1 cellular context compared by ENCODE assay signal in the genomic region with DNA sequence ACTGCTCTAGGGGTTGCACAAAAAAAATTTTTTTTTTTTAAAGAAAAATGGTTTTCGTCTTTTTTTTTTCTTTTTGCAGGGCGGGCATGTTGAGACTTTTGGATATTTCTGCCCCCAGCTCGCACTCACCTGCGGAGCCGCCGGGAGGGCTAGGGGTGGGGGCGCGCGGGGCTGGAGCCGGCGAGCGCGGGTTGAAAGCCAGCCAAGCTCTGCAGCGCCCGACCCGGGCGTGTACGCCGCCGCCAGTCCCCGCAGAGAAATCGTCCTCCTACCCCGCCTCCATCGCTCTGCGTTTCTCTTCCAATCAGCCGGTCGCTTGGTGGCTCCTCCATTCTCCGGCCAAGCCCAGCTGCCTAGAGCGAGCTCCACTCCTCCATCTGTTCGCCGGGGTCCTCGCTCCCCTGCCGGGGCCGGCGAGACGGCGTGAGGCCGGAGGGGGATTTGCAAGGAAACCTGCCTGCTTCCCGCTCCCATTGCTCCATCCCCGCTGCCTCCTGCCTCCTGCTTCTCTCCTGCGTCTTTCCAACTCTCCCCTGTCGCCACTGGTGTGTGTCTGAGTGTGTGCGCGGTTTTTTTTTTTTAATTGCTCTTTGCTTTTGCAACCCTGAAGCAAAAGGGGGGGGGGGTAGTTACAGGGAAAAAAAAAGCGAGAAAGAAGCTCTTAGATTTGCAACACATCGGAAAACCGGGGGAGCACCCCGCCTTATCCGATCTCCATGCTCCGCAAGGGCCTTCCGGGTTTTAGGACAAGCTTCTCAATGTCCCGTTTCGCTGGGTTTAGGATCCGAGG.
TF ChIP-seq lines count a peak whose summit lies in the region.

No MANE protein-coding gene starts in this region.

TF ChIP-seq in HepG2, 621 proteins besides CTCF, POLR2A, EP300 and RAD21 (continues in another document):
- TF ChIP-seq, protein P1, sequence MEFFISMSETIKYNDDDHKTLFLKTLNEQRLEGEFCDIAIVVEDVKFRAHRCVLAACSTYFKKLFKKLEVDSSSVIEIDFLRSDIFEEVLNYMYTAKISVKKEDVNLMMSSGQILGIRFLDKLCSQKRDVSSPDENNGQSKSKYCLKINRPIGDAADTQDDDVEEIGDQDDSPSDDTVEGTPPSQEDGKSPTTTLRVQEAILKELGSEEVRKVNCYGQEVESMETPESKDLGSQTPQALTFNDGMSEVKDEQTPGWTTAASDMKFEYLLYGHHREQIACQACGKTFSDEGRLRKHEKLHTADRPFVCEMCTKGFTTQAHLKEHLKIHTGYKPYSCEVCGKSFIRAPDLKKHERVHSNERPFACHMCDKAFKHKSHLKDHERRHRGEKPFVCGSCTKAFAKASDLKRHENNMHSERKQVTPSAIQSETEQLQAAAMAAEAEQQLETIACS (CRISPR knock-in tag; IDR thresholded peaks at IDR 0.05) = no peak
- no peak for TF ChIP-seq HNF4G (IDR thresholded peaks at IDR 0.05; ENCODE audit: borderline replicate concordance, low read depth, low read length)
- TF ChIP-seq HNF4G (CRISPR knock-in tag; IDR thresholded peaks at IDR 0.05; ENCODE audit: borderline replicate concordance, low read depth) = no peak
- TF ChIP-seq RFX1 (IDR thresholded peaks at IDR 0.05) = no peak
- TF ChIP-seq SKI (IDR thresholded peaks at IDR 0.05; ENCODE audit: partially characterized antibody) = no peak
- no peak for TF ChIP-seq LCORL (IDR thresholded peaks at IDR 0.05)
- TF ChIP-seq LCORL (CRISPR knock-in tag; IDR thresholded peaks at IDR 0.05) = no peak; the same call in 1 of the 2 replicates
- TF ChIP-seq, protein P2, sequence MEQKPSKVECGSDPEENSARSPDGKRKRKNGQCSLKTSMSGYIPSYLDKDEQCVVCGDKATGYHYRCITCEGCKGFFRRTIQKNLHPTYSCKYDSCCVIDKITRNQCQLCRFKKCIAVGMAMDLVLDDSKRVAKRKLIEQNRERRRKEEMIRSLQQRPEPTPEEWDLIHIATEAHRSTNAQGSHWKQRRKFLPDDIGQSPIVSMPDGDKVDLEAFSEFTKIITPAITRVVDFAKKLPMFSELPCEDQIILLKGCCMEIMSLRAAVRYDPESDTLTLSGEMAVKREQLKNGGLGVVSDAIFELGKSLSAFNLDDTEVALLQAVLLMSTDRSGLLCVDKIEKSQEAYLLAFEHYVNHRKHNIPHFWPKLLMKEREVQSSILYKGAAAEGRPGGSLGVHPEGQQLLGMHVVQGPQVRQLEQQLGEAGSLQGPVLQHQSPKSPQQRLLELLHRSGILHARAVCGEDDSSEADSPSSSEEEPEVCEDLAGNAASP (CRISPR knock-in tag; IDR thresholded peaks at IDR 0.05; ENCODE audit: borderline replicate concordance) = 0 out of 2 replicates have a peak, but pooled peaks have one; percentile 38
- TF ChIP-seq ZNF496 (CRISPR knock-in tag; IDR thresholded peaks at IDR 0.05; ENCODE audit: insufficient replicate concordance) = no peak
- TF ChIP-seq CEBPG (CRISPR knock-in tag; IDR thresholded peaks at IDR 0.05) = no peak
- TF ChIP-seq, protein P3, sequence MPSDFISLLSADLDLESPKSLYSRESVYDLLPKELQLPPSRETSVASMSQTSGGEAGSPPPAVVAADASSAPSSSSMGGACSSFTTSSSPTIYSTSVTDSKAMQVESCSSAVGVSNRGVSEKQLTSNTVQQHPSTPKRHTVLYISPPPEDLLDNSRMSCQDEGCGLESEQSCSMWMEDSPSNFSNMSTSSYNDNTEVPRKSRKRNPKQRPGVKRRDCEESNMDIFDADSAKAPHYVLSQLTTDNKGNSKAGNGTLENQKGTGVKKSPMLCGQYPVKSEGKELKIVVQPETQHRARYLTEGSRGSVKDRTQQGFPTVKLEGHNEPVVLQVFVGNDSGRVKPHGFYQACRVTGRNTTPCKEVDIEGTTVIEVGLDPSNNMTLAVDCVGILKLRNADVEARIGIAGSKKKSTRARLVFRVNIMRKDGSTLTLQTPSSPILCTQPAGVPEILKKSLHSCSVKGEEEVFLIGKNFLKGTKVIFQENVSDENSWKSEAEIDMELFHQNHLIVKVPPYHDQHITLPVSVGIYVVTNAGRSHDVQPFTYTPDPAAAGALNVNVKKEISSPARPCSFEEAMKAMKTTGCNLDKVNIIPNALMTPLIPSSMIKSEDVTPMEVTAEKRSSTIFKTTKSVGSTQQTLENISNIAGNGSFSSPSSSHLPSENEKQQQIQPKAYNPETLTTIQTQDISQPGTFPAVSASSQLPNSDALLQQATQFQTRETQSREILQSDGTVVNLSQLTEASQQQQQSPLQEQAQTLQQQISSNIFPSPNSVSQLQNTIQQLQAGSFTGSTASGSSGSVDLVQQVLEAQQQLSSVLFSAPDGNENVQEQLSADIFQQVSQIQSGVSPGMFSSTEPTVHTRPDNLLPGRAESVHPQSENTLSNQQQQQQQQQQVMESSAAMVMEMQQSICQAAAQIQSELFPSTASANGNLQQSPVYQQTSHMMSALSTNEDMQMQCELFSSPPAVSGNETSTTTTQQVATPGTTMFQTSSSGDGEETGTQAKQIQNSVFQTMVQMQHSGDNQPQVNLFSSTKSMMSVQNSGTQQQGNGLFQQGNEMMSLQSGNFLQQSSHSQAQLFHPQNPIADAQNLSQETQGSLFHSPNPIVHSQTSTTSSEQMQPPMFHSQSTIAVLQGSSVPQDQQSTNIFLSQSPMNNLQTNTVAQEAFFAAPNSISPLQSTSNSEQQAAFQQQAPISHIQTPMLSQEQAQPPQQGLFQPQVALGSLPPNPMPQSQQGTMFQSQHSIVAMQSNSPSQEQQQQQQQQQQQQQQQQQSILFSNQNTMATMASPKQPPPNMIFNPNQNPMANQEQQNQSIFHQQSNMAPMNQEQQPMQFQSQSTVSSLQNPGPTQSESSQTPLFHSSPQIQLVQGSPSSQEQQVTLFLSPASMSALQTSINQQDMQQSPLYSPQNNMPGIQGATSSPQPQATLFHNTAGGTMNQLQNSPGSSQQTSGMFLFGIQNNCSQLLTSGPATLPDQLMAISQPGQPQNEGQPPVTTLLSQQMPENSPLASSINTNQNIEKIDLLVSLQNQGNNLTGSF (CRISPR knock-in tag; IDR thresholded peaks at IDR 0.05) = no peak
- TF ChIP-seq, protein P4, sequence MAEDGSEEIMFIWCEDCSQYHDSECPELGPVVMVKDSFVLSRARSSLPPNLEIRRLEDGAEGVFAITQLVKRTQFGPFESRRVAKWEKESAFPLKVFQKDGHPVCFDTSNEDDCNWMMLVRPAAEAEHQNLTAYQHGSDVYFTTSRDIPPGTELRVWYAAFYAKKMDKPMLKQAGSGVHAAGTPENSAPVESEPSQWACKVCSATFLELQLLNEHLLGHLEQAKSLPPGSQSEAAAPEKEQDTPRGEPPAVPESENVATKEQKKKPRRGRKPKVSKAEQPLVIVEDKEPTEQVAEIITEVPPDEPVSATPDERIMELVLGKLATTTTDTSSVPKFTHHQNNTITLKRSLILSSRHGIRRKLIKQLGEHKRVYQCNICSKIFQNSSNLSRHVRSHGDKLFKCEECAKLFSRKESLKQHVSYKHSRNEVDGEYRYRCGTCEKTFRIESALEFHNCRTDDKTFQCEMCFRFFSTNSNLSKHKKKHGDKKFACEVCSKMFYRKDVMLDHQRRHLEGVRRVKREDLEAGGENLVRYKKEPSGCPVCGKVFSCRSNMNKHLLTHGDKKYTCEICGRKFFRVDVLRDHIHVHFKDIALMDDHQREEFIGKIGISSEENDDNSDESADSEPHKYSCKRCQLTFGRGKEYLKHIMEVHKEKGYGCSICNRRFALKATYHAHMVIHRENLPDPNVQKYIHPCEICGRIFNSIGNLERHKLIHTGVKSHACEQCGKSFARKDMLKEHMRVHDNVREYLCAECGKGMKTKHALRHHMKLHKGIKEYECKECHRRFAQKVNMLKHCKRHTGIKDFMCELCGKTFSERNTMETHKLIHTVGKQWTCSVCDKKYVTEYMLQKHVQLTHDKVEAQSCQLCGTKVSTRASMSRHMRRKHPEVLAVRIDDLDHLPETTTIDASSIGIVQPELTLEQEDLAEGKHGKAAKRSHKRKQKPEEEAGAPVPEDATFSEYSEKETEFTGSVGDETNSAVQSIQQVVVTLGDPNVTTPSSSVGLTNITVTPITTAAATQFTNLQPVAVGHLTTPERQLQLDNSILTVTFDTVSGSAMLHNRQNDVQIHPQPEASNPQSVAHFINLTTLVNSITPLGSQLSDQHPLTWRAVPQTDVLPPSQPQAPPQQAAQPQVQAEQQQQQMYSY (CRISPR knock-in tag; IDR thresholded peaks at IDR 0.05) = peak; percentile 77
- TF ChIP-seq SP2 (CRISPR knock-in tag; IDR thresholded peaks at IDR 0.05) = no peak
- no peak for TF ChIP-seq ZNF782 (CRISPR knock-in tag; IDR thresholded peaks at IDR 0.05; ENCODE audit: borderline replicate concordance)
- TF ChIP-seq ZNF792 (CRISPR knock-in tag; IDR thresholded peaks at IDR 0.05) = peak; percentile 44; the same call in 1 of the 2 replicates
- no peak; the same call in 1 of the 2 replicates for TF ChIP-seq MIER3 (CRISPR knock-in tag; IDR thresholded peaks at IDR 0.05; ENCODE audit: borderline replicate concordance)
- TF ChIP-seq, protein P5, sequence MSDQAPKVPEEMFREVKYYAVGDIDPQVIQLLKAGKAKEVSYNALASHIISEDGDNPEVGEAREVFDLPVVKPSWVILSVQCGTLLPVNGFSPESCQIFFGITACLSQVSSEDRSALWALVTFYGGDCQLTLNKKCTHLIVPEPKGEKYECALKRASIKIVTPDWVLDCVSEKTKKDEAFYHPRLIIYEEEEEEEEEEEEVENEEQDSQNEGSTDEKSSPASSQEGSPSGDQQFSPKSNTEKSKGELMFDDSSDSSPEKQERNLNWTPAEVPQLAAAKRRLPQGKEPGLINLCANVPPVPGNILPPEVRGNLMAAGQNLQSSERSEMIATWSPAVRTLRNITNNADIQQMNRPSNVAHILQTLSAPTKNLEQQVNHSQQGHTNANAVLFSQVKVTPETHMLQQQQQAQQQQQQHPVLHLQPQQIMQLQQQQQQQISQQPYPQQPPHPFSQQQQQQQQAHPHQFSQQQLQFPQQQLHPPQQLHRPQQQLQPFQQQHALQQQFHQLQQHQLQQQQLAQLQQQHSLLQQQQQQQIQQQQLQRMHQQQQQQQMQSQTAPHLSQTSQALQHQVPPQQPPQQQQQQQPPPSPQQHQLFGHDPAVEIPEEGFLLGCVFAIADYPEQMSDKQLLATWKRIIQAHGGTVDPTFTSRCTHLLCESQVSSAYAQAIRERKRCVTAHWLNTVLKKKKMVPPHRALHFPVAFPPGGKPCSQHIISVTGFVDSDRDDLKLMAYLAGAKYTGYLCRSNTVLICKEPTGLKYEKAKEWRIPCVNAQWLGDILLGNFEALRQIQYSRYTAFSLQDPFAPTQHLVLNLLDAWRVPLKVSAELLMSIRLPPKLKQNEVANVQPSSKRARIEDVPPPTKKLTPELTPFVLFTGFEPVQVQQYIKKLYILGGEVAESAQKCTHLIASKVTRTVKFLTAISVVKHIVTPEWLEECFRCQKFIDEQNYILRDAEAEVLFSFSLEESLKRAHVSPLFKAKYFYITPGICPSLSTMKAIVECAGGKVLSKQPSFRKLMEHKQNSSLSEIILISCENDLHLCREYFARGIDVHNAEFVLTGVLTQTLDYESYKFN (CRISPR knock-in tag; conservative IDR thresholded peaks at IDR 0.05) = no peak
- no peak for TF ChIP-seq ARID2 (CRISPR knock-in tag; IDR thresholded peaks at IDR 0.05; ENCODE audit: borderline replicate concordance)
- TF ChIP-seq GATAD2A (CRISPR knock-in tag; IDR thresholded peaks at IDR 0.05) = no peak
- no peak for TF ChIP-seq ZNF644 (CRISPR knock-in tag; IDR thresholded peaks at IDR 0.05; ENCODE audit: low read depth)
- TF ChIP-seq MXI1 (IDR thresholded peaks at IDR 0.05; ENCODE audit: borderline replicate concordance, low read depth, low read length) = peak; percentile 31; the same call in 1 of the 3 replicates
- peak; percentile 43; the same call in 1 of the 2 replicates for TF ChIP-seq NFYB (CRISPR knock-in tag; IDR thresholded peaks at IDR 0.05)
- no peak for TF ChIP-seq SOX13 (IDR thresholded peaks at IDR 0.05)
- peak in 1 of 2 experiments; percentile 41; a peak in 1 of 4 replicates for TF ChIP-seq SOX13 (CRISPR knock-in tag; conservative IDR thresholded peaks at IDR 0.05 in 1 of 2, IDR thresholded peaks at IDR 0.05 in 1 of 2)
- no peak for TF ChIP-seq ZNF383 (CRISPR knock-in tag; IDR thresholded peaks at IDR 0.05; ENCODE audit: borderline replicate concordance)
- TF ChIP-seq ZSCAN25 (CRISPR knock-in tag; IDR thresholded peaks at IDR 0.05) = peak; percentile 92
- peak; percentile 90 for TF ChIP-seq KDM2A (CRISPR knock-in tag; IDR thresholded peaks at IDR 0.05; ENCODE audit: borderline replicate concordance, low read depth)
- peak; percentile 34 for TF ChIP-seq RBM22 (optimal IDR thresholded peaks at IDR 0.05; ENCODE audit: low read length)
- no peak for TF ChIP-seq FLYWCH1 (CRISPR knock-in tag; IDR thresholded peaks at IDR 0.05)
- TF ChIP-seq ZNF776 (CRISPR knock-in tag; IDR thresholded peaks at IDR 0.05) = peak; percentile 46; the same call in 1 of the 2 replicates
- TF ChIP-seq, protein P6, sequence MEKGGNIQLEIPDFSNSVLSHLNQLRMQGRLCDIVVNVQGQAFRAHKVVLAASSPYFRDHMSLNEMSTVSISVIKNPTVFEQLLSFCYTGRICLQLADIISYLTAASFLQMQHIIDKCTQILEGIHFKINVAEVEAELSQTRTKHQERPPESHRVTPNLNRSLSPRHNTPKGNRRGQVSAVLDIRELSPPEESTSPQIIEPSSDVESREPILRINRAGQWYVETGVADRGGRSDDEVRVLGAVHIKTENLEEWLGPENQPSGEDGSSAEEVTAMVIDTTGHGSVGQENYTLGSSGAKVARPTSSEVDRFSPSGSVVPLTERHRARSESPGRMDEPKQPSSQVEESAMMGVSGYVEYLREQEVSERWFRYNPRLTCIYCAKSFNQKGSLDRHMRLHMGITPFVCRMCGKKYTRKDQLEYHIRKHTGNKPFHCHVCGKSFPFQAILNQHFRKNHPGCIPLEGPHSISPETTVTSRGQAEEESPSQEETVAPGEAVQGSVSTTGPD (CRISPR knock-in tag; IDR thresholded peaks at IDR 0.05) = no peak
- TF ChIP-seq, protein P7, sequence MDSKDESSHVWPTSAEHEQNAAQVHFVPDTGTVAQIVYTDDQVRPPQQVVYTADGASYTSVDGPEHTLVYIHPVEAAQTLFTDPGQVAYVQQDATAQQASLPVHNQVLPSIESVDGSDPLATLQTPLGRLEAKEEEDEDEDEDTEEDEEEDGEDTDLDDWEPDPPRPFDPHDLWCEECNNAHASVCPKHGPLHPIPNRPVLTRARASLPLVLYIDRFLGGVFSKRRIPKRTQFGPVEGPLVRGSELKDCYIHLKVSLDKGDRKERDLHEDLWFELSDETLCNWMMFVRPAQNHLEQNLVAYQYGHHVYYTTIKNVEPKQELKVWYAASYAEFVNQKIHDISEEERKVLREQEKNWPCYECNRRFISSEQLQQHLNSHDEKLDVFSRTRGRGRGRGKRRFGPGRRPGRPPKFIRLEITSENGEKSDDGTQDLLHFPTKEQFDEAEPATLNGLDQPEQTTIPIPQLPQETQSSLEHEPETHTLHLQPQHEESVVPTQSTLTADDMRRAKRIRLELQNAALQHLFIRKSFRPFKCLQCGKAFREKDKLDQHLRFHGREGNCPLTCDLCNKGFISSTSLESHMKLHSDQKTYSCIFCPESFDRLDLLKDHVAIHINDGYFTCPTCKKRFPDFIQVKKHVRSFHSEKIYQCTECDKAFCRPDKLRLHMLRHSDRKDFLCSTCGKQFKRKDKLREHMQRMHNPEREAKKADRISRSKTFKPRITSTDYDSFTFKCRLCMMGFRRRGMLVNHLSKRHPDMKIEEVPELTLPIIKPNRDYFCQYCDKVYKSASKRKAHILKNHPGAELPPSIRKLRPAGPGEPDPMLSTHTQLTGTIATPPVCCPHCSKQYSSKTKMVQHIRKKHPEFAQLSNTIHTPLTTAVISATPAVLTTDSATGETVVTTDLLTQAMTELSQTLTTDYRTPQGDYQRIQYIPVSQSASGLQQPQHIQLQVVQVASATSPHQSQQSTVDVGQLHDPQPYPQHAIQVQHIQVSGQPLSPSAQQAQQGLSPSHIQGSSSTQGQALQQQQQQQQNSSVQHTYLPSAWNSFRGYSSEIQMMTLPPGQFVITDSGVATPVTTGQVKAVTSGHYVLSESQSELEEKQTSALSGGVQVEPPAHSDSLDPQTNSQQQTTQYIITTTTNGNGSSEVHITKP (CRISPR knock-in tag; IDR thresholded peaks at IDR 0.05; ENCODE audit: low read depth) = no peak; the same call in 1 of the 2 replicates
- peak; percentile 17; the same call in 1 of the 2 replicates for TF ChIP-seq FOXC1 (CRISPR knock-in tag; IDR thresholded peaks at IDR 0.05; ENCODE audit: borderline replicate concordance)
- 0 out of 2 replicates have a peak, but pooled peaks have one; percentile 57 for TF ChIP-seq BORCS8-MEF2B (CRISPR knock-in tag; IDR thresholded peaks at IDR 0.05)
- TF ChIP-seq ZNF234 (CRISPR knock-in tag; conservative IDR thresholded peaks at IDR 0.05) = no peak
